In genomic region chr14:19267636-19268035, GRCh38 we compare ENCODE assay signal across 8 cellular contexts.
A peak's percentile ranks its signal among the peaks of the same experiment; 100 is the strongest.
DNase-seq lines count a peak whose midpoint lies in the region; ATAC-seq and TF ChIP-seq lines count a peak whose summit lies in the region.
"Not testable (repeated sequence)": the region's sequence is repeated elsewhere in the genome, so short reads cannot be mapped to it uniquely, and the experiment has no call there.

No MANE protein-coding gene starts in this region.

- not testable (repeated sequence) for H3K27ac ChIP-seq in esophagus muscularis mucosa (replicated peaks in 1 of 4); right cardiac atrium (ENCODE audit: low read length); lung (ENCODE audit: low read depth in 1 of 2, low read length in 1 of 2); suprapubic skin

- TF ChIP-seq CTCF in BE2C (IDR thresholded peaks at IDR 0.05; ENCODE audit: low read depth, low read length); esophagus muscularis mucosa (IDR thresholded peaks at IDR 0.05); lung (IDR thresholded peaks at IDR 0.05; ENCODE audit: control extremely low read depth, extremely low read depth); suprapubic skin (IDR thresholded peaks at IDR 0.05): not testable (repeated sequence)

- not testable (repeated sequence) for H3K27ac Mint-ChIP-seq in activated naive CD8-positive, alpha-beta T cell treated with anti-CD3 and anti-CD28 coated beads, Interleukin-2, amount 10 ng/mL, durations not matched to agents 7 days and 5 days

- TF ChIP-seq POLR2A in esophagus muscularis mucosa (IDR thresholded peaks at IDR 0.05; ENCODE audit: low read depth); suprapubic skin (IDR thresholded peaks at IDR 0.05): not testable (repeated sequence)

- H3K4me3 Mint-ChIP-seq in activated naive CD8-positive, alpha-beta T cell treated with anti-CD3 and anti-CD28 coated beads, Interleukin-2, amount 10 ng/mL, durations not matched to agents 7 days and 5 days = not testable (repeated sequence)

- not testable (repeated sequence) for H3K36me3 ChIP-seq in BE2C; esophagus muscularis mucosa; lung (ENCODE audit: control insufficient read depth in 2 of 2, insufficient read depth in 2 of 2, low read length in 2 of 2); suprapubic skin

- H3K4me1 ChIP-seq in BE2C; esophagus muscularis mucosa; right cardiac atrium (ENCODE audit: control insufficient read depth, insufficient read depth, low read length); lung (ENCODE audit: control insufficient read depth in 2 of 2, insufficient read depth in 2 of 2, low read length in 2 of 2); suprapubic skin: not testable (repeated sequence)

- POLR2A ChIA-PET in activated naive CD8-positive, alpha-beta T cell treated with anti-CD3 and anti-CD28 coated beads, Interleukin-2, amount 10 ng/mL, durations not matched to agents 7 days and 5 days (lab: Charles Lee) = not testable (repeated sequence)

- not testable (repeated sequence) for ATAC-seq in activated naive CD8-positive, alpha-beta T cell treated with anti-CD3 and anti-CD28 coated beads, Interleukin-2, amount 10 ng/mL, durations not matched to agents 7 days and 5 days (ENCODE audit: low read depth); lung (ENCODE audit: insufficient read depth, low FRiP score)
- peak in 1 of 2 donors; percentile 51 for ATAC-seq in right cardiac atrium

- not testable (repeated sequence) for H3K27me3 ChIP-seq in BE2C; esophagus muscularis mucosa; right cardiac atrium (ENCODE audit: control insufficient read depth, insufficient read depth); lung (ENCODE audit: control insufficient read depth, insufficient read depth); suprapubic skin

- not testable (repeated sequence) for TF ChIP-seq EP300 in esophagus muscularis mucosa (IDR thresholded peaks at IDR 0.05); suprapubic skin (IDR thresholded peaks at IDR 0.05)

- H3K4me3 ChIP-seq in BE2C (ENCODE audit: low read depth, low read length); esophagus muscularis mucosa; right cardiac atrium (ENCODE audit: low read length); lung; suprapubic skin: not testable (repeated sequence)

- H3K9me3 ChIP-seq in BE2C; esophagus muscularis mucosa; right cardiac atrium (ENCODE audit: control insufficient read depth, low read length); lung (ENCODE audit: control insufficient read depth in 2 of 2, insufficient read depth in 1 of 2, low read length in 1 of 2); suprapubic skin: not testable (repeated sequence)

- H3K9me3 Mint-ChIP-seq in activated naive CD8-positive, alpha-beta T cell treated with anti-CD3 and anti-CD28 coated beads, Interleukin-2, amount 10 ng/mL, durations not matched to agents 7 days and 5 days = not testable (repeated sequence)

- DNase-seq in BE2C (peak; percentile 6), T-helper 1 cell (peak in 3 of 5 donors; percentile 0 to 9 (median 2)), esophagus muscularis mucosa (ENCODE audit: extremely low spot score) (peak; percentile 64), right cardiac atrium (peak; percentile 8 to 47 (median 18)), lung (ENCODE audit: low spot score) (peak; percentile 27), posterior vena cava (ENCODE audit: low spot score) (peak; percentile 79), suprapubic skin (ENCODE audit: low spot score in 2 of 2) (peak; percentile 55 to 83)
- DNase-seq in activated naive CD8-positive, alpha-beta T cell treated with anti-CD3 and anti-CD28 coated beads, Interleukin-2, amount 10 ng/mL, durations not matched to agents 7 days and 5 days = peak; percentile 17

- H3K36me3 Mint-ChIP-seq in activated naive CD8-positive, alpha-beta T cell treated with anti-CD3 and anti-CD28 coated beads, Interleukin-2, amount 10 ng/mL, durations not matched to agents 7 days and 5 days = not testable (repeated sequence)

- no CpG with 5 or more reads among the region's 16 CpGs for whole genome bisulfite sequencing in esophagus muscularis mucosa
- 92% methylated on average over 9 of the region's 16 CpGs for WGBS in right cardiac atrium
- 85 to 95% methylated on average over 9 to 15 of the region's 16 CpGs for WGBS in lung, 2 donors
- no CpG with 5 or more reads among the region's 16 CpGs for WGBS in suprapubic skin

- H3K4me1 Mint-ChIP-seq in activated naive CD8-positive, alpha-beta T cell treated with anti-CD3 and anti-CD28 coated beads, Interleukin-2, amount 10 ng/mL, durations not matched to agents 7 days and 5 days = not testable (repeated sequence)

- intact Hi-C loops in esophagus muscularis mucosa (cut with DNase I); right cardiac atrium (cut with DNase I); posterior vena cava (cut with DNase I): not testable (repeated sequence)

- H3K27me3 Mint-ChIP-seq in activated naive CD8-positive, alpha-beta T cell treated with anti-CD3 and anti-CD28 coated beads, Interleukin-2, amount 10 ng/mL, durations not matched to agents 7 days and 5 days = not testable (repeated sequence)

Comparison
In these comparisons a context has a peak if more than half of its experiments do, and no peak if none do; other contexts are left out.
1. DNase-seq: peak in every context shown above with its lines; median percentile 79 in posterior vena cava; 69 in suprapubic skin; 64 in esophagus muscularis mucosa; 27 in lung; 18 in right cardiac atrium; 17 in activated naive CD8-positive, alpha-beta T cell treated with anti-CD3 and anti-CD28 coated beads, Interleukin-2, amount 10 ng/mL, durations not matched to agents 7 days and 5 days; 6 in BE2C; 2 in T-helper 1 cell.